In the genomic region with DNA sequence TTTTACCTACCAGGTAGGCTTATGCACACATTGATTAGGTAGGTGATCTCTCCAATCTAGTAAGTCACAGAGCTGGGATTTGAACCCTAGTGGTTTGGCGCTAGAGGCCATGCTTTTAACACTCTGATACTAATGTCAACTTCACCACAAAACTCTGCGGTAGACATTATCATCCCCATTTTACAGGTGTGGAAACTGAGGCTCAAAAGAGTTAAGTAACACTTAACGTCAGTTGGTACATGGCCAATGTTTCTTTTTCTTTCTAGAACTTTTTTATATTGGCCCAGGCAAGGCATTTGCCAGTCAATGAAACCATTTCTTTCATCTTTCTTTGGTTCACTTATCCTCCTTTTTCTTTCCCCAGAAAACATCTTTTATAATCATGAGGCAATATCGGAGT, we compare ENCODE assay signal across 31 cellular contexts.
"Had no signal": no experiment of that assay in that cellular context is flagged by ENCODE, and none has a peak within 500 bp of the region (broad histone marks: within the 10 kb centered on the region; RNA-seq: fewer than 3 reads in every experiment).

No MANE protein-coding gene starts in this region.

- FAIRE-seq: urothelium cell line had no signal

- H3K36me3 Mint-ChIP-seq: natural killer cell; stimulated activated memory B cell treated with anti-CD40 and anti-IgM and Interleukin-4, amounts not matched to agents 10 μg/mL and 1 μg/mL and 100 μg/mL, for 72 hours had no signal

- H3K79me2 ChIP-seq: parathyroid adenoma had no signal

- H3K4me1 Mint-ChIP-seq: stimulated activated naive CD8-positive, alpha-beta T cell treated with anti-CD3 and anti-CD28 coated beads, Interleukin-15, amount 100 ng/mL, for 72 hours had no signal

- H3K4me1 ChIP-seq: parathyroid adenoma, psoas muscle, suprapubic skin, testis, tibial artery, vagina had no signal

- H3K9me3 ChIP-seq: ovary, psoas muscle, spleen, suprapubic skin, testis, tibial artery, transverse colon, upper lobe of left lung, vagina had no signal

- H3K9ac ChIP-seq: neural progenitor cell, parathyroid adenoma had no signal

- H3K4me2 ChIP-seq: neural progenitor cell, smooth muscle cell had no signal

- H2AFZ ChIP-seq: neural progenitor cell, parathyroid adenoma had no signal

- H3K4me3 ChIP-seq: neural progenitor cell, ovary, psoas muscle, skin epidermis, smooth muscle cell, spleen, suprapubic skin, testis, tibial artery, transverse colon, upper lobe of left lung, vagina had no signal

- DNase-seq: natural killer cell; occipital lobe; ovary; posterior cingulate gyrus; psoas muscle; right cardiac atrium; spleen; stimulated activated CD4-positive, alpha-beta T cell treated with anti-CD3 and anti-CD28 coated beads, Interleukin-12 subunit alpha, Interleukin-12 subunit beta, amount 100 ng/mL, for 4 hours; stimulated activated CD4-positive, alpha-beta T cell treated with anti-CD3 and anti-CD28 coated beads, Interleukin-1b, Interleukin-23, amount 100 ng/mL, for 48 hours; stimulated activated CD4-positive, alpha-beta T cell treated with anti-CD3 and anti-CD28 coated beads, Interleukin-4, amount 100 ng/mL, for 1 hour; stimulated activated CD4-positive, alpha-beta T cell treated with anti-CD3 and anti-CD28 coated beads, Interleukin-4, amount 100 ng/mL, for 4 hours; stimulated activated CD8-positive, alpha-beta memory T cell treated with anti-CD3 and anti-CD28 coated beads, Interleukin-4, amount 100 ng/mL, for 48 hours; stimulated activated naive CD4-positive, alpha-beta T cell; stimulated activated naive CD8-positive, alpha-beta T cell treated with anti-CD3 and anti-CD28 coated beads, Interleukin-15, amount 100 ng/mL, for 72 hours; stimulated activated naive CD8-positive, alpha-beta T cell treated with anti-CD3 and anti-CD28 coated beads, Interleukin-15, Interleukin-2, amounts not matched to agents 100 U/mL and 50 U/mL, for 24 hours; substantia nigra; testis; tibial artery; transverse colon; upper lobe of left lung had no signal

- H3K4me3 Mint-ChIP-seq: natural killer cell; nephron; neural progenitor cell; stimulated activated memory B cell treated with anti-CD40 and anti-IgM and Interleukin-4, amounts not matched to agents 10 μg/mL and 1 μg/mL and 100 μg/mL, for 72 hours; stimulated activated naive CD8-positive, alpha-beta T cell treated with anti-CD3 and anti-CD28 coated beads, Interleukin-15, amount 100 ng/mL, for 72 hours had no signal

- H3K27me3 ChIP-seq: neural progenitor cell, ovary, spleen, suprapubic skin, testis, tibial artery, transverse colon, upper lobe of left lung, vagina had no signal

- H3K27ac ChIP-seq: neural progenitor cell, ovary, parathyroid adenoma, psoas muscle, skin epidermis, spleen, suprapubic skin, testis, tibial artery, transverse colon, upper lobe of left lung, vagina had no signal

- ATAC-seq: natural killer cell; psoas muscle; right cardiac atrium; sciatic nerve; stimulated activated memory B cell treated with anti-CD40 and anti-IgM and Interleukin-4, amounts not matched to agents 10 μg/mL and 1 μg/mL and 100 μg/mL, for 72 hours; stimulated activated naive CD8-positive, alpha-beta T cell treated with anti-CD3 and anti-CD28 coated beads, Interleukin-15, amount 100 ng/mL, for 72 hours; stimulated activated naive CD8-positive, alpha-beta T cell treated with anti-CD3 and anti-CD28 coated beads, Interleukin-15, Interleukin-2, amounts not matched to agents 100 U/mL and 50 U/mL, for 24 hours had no signal

- H3K9me3 Mint-ChIP-seq: natural killer cell; nephron; neural progenitor cell; stimulated activated memory B cell treated with anti-CD40 and anti-IgM and Interleukin-4, amounts not matched to agents 10 μg/mL and 1 μg/mL and 100 μg/mL, for 72 hours; stimulated activated naive CD8-positive, alpha-beta T cell treated with anti-CD3 and anti-CD28 coated beads, Interleukin-15, amount 100 ng/mL, for 72 hours had no signal

- H3K27ac Mint-ChIP-seq: natural killer cell; nephron; neural progenitor cell; progenitor cell of endocrine pancreas; stimulated activated memory B cell treated with anti-CD40 and anti-IgM and Interleukin-4, amounts not matched to agents 10 μg/mL and 1 μg/mL and 100 μg/mL, for 72 hours; stimulated activated naive CD8-positive, alpha-beta T cell treated with anti-CD3 and anti-CD28 coated beads, Interleukin-15, amount 100 ng/mL, for 72 hours had no signal

- H3K36me3 ChIP-seq: neural progenitor cell, ovary, spleen, suprapubic skin, transverse colon, upper lobe of left lung, vagina had no signal
